ENCODE assay signal across 1 cellular context in genomic region chr16:3134338-3135119, GRCh38.
A peak's percentile ranks its signal among the peaks of the same experiment; 100 is the strongest.
TF ChIP-seq lines count a peak whose summit lies in the region.

Gene ZNF213, plus strand, starts transcription at chr16:3135029. Its CDS starts 2,252 bp downstream, at chr16:3137281.

TF ChIP-seq in WTC11, 78 proteins besides CTCF, POLR2A, EP300 and RAD21 (continued from another document):
- TF ChIP-seq AFF4 (CRISPR knock-in tag; IDR thresholded peaks at IDR 0.05; ENCODE audit: borderline replicate concordance) (no peak), ZBTB21 (CRISPR knock-in tag; IDR thresholded peaks at IDR 0.05; ENCODE audit: borderline replicate concordance) (no peak), ZNF232 (CRISPR knock-in tag; IDR thresholded peaks at IDR 0.05) (peak; percentile 51; the same call in 1 of the 2 replicates), HMGXB4 (CRISPR knock-in tag; IDR thresholded peaks at IDR 0.05) (0 out of 2 replicates have a peak, but pooled peaks have one; percentile 42), ZNF121 (CRISPR knock-in tag; IDR thresholded peaks at IDR 0.05) (no peak), MAX (CRISPR knock-in tag; IDR thresholded peaks at IDR 0.05) (peak; percentile 67), NR2C2 (CRISPR knock-in tag; IDR thresholded peaks at IDR 0.05) (no peak), HMGA2 (CRISPR knock-in tag; IDR thresholded peaks at IDR 0.05) (0 out of 2 replicates have a peak, but pooled peaks have one; percentile 16), SP1 (CRISPR knock-in tag; conservative IDR thresholded peaks at IDR 0.05) (peak; percentile 54; the same call in 1 of the 2 replicates), STAT6 (CRISPR knock-in tag; conservative IDR thresholded peaks at IDR 0.05; ENCODE audit: low read depth) (no peak), FOXP4 (CRISPR knock-in tag; IDR thresholded peaks at IDR 0.05) (no peak), USF1 (CRISPR knock-in tag; IDR thresholded peaks at IDR 0.05) (0 out of 2 replicates have a peak, but pooled peaks have one; percentile 14), ZNF281 (CRISPR knock-in tag; IDR thresholded peaks at IDR 0.05) (no peak), JAZF1 (CRISPR knock-in tag; IDR thresholded peaks at IDR 0.05) (no peak), SMAD3 (CRISPR knock-in tag; IDR thresholded peaks at IDR 0.05; ENCODE audit: borderline replicate concordance) (0 out of 2 replicates have a peak, but pooled peaks have one; percentile 34)
